ENCODE assay signal across 27 cellular contexts in the genomic region with DNA sequence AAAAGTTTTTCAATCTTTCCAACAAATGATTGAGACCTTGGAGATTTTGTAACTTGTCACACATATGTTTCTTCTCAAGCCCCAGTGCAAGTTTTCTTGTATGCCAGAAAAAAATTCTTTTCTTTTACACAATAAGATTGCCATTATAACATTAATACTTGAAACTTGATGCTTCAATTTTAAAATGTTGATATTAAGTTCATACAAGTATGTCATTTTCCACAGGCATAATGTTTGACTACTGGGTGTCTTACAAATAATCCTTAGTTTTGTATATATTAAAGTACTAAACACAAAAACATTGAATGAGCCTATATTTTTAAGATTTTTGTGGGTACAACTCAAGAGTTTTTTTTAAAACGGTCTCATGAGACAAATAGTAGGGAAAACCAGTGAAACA.
"Had no signal": no experiment of that assay in that cellular context is flagged by ENCODE, and none has a peak within 500 bp of the region (broad histone marks: within the 10 kb centered on the region; RNA-seq: fewer than 3 reads in every experiment).

No MANE protein-coding gene starts in this region.

- H3K4me1 ChIP-seq: ascending aorta, gastrocnemius medialis, heart left ventricle had no signal

- H3K36me3 ChIP-seq: ascending aorta, brain microvascular endothelial cell had no signal

- DNase-seq: activated CD4-positive, alpha-beta memory T cell treated with anti-CD3 and anti-CD28 coated beads for 36 hours; activated CD4-positive, alpha-beta T cell treated with anti-CD3 and anti-CD28 coated beads for 36 hours; activated CD4-positive, alpha-beta T cell treated with anti-CD3 and anti-CD28 coated beads, Interleukin-2, amount 10 ng/mL, durations not matched to agents 24 days and 14 days; activated CD4-positive, CD25-positive, alpha-beta regulatory T cell; activated CD4-positive, CD25-positive, alpha-beta regulatory T cell treated with anti-CD3 and anti-CD28 coated beads, Interleukin-2, amount 50 U/mL, for 72 hours; activated CD8-positive, alpha-beta memory T cell treated with anti-CD3 and anti-CD28 coated beads, Interleukin-2, amount 10 ng/mL, durations not matched to agents 7 days and 5 days; activated CD8-positive, alpha-beta memory T cell treated with anti-CD3 and anti-CD28 coated beads, Interleukin-2, amount 50 U/mL, for 4 hours; activated CD8-positive, alpha-beta T cell treated with anti-CD3 and anti-CD28 coated beads, Interleukin-2, amount 10 ng/mL, durations not matched to agents 7 days and 5 days; activated effector memory CD4-positive, alpha-beta T cell treated with anti-CD3 and anti-CD28 coated beads, Interleukin-2, amount 50 U/mL, for 16 hours; activated naive CD4-positive, alpha-beta T cell treated with anti-CD3 and anti-CD28 coated beads for 36 hours; activated naive CD8-positive, alpha-beta T cell treated with anti-CD3 and anti-CD28 coated beads for 36 hours; activated naive CD8-positive, alpha-beta T cell treated with anti-CD3 and anti-CD28 coated beads, Interleukin-2, amount 50 U/mL, for 24 hours; activated T-cell treated with anti-CD3 and anti-CD28 coated beads, Interleukin-2, amount 50 U/mL, for 1 hour; activated T-cell treated with anti-CD3 and anti-CD28 coated beads, Interleukin-2, amount 50 U/mL, for 48 hours; brain microvascular endothelial cell; dorsolateral prefrontal cortex; effector memory CD4-positive, alpha-beta T cell; endodermal cell; foreskin fibroblast; gastrocnemius medialis; glutamatergic neuron; heart left ventricle; T-helper 2 cell had no signal

- ATAC-seq: activated CD4-positive, alpha-beta T cell treated with anti-CD3 and anti-CD28 coated beads for 36 hours; activated CD8-positive, alpha-beta memory T cell treated with anti-CD3 and anti-CD28 coated beads, Interleukin-2, amount 10 ng/mL, durations not matched to agents 7 days and 5 days; activated CD8-positive, alpha-beta T cell treated with anti-CD3 and anti-CD28 coated beads, Interleukin-2, amount 10 ng/mL, durations not matched to agents 7 days and 5 days; activated naive CD8-positive, alpha-beta T cell treated with anti-CD3 and anti-CD28 coated beads, Interleukin-2, amount 50 U/mL, for 24 hours; esophagus mucosa; gastrocnemius medialis; heart left ventricle had no signal

- H3K4me3 ChIP-seq: ascending aorta, coronary artery, dorsolateral prefrontal cortex, gastrocnemius medialis, heart left ventricle had no signal

- FAIRE-seq: bronchial epithelial cell had no signal

- H3K27ac ChIP-seq: ascending aorta, brain microvascular endothelial cell, coronary artery, gastrocnemius medialis, heart left ventricle had no signal

- H3K9me3 ChIP-seq: ascending aorta, gastrocnemius medialis, heart left ventricle had no signal

- H3K27me3 ChIP-seq: ascending aorta, brain microvascular endothelial cell, dorsolateral prefrontal cortex, gastrocnemius medialis, heart left ventricle had no signal
